25 cellular contexts compared by ENCODE assay signal in genomic region chr9:72888032-72888431, GRCh38.
"Had no signal": no experiment of that assay in that cellular context is flagged by ENCODE, and none has a peak within 500 bp of the region (broad histone marks: within the 10 kb centered on the region; RNA-seq: fewer than 3 reads in every experiment).

No MANE protein-coding gene starts in this region.

- H3K27ac ChIP-seq: adrenal gland, brain microvascular endothelial cell, gastroesophageal sphincter, pancreas, prostate gland, stomach, thyroid gland, upper lobe of right lung had no signal

- ATAC-seq: gastroesophageal sphincter; naive thymus-derived CD4-positive, alpha-beta T cell; pancreas; stimulated activated naive B cell treated with anti-CD40 and anti-IgM and Interleukin-4, amounts not matched to agents 10 μg/mL and 1 μg/mL and 100 μg/mL, for 72 hours; T-cell; upper lobe of right lung had no signal

- DNase-seq: activated CD4-positive, alpha-beta T cell treated with anti-CD3 and anti-CD28 coated beads for 4 hours; activated CD4-positive, alpha-beta T cell treated with anti-CD3 and anti-CD28 coated beads, Interleukin-2, amount 50 U/mL, for 4 hours; activated CD4-positive, CD25-positive, alpha-beta regulatory T cell; activated effector memory CD4-positive, alpha-beta T cell treated with Interleukin-2 at 50 U/mL for 16 hours; activated naive CD4-positive, alpha-beta T cell treated with Interleukin-2 at 50 U/mL for 16 hours; activated T-cell treated with anti-CD3 and anti-CD28 coated beads for 4 hours; adrenal gland; brain microvascular endothelial cell; central memory CD4-positive, alpha-beta T cell; effector CD4-positive, alpha-beta T cell; erythroblast; hippocampal formation; kidney; midbrain; naive thymus-derived CD4-positive, alpha-beta T cell; pancreas; stimulated activated CD4-positive, alpha-beta T cell treated with anti-CD3 and anti-CD28 coated beads, Interleukin-15, amount 100 ng/mL, for 24 hours; stimulated activated CD4-positive, alpha-beta T cell treated with anti-CD3 and anti-CD28 coated beads, Interleukin-2, amount 100 ng/mL, for 24 hours; stimulated activated naive B cell treated with anti-CD40 and anti-IgM and Interleukin-4, amounts not matched to agents 10 μg/mL and 1 μg/mL and 100 μg/mL, for 72 hours; stomach; T-cell; thyroid gland; upper lobe of right lung had no signal

- H3K36me3 ChIP-seq: adrenal gland, brain microvascular endothelial cell, pancreas, prostate gland, thyroid gland, upper lobe of right lung had no signal

- H3K27me3 ChIP-seq: adrenal gland, brain microvascular endothelial cell, gastroesophageal sphincter, pancreas, stomach, thyroid gland, upper lobe of right lung had no signal

- H3K4me3 ChIP-seq: adrenal gland, gastroesophageal sphincter, pancreas, prostate gland, stomach, thyroid gland, upper lobe of right lung had no signal

- H3K9me3 ChIP-seq: adrenal gland, gastroesophageal sphincter, pancreas, prostate gland, stomach, thyroid gland, upper lobe of right lung had no signal

- H3K4me1 ChIP-seq: adrenal gland, gastroesophageal sphincter, pancreas, prostate gland, stomach, thyroid gland, upper lobe of right lung had no signal
